In the genomic region with DNA sequence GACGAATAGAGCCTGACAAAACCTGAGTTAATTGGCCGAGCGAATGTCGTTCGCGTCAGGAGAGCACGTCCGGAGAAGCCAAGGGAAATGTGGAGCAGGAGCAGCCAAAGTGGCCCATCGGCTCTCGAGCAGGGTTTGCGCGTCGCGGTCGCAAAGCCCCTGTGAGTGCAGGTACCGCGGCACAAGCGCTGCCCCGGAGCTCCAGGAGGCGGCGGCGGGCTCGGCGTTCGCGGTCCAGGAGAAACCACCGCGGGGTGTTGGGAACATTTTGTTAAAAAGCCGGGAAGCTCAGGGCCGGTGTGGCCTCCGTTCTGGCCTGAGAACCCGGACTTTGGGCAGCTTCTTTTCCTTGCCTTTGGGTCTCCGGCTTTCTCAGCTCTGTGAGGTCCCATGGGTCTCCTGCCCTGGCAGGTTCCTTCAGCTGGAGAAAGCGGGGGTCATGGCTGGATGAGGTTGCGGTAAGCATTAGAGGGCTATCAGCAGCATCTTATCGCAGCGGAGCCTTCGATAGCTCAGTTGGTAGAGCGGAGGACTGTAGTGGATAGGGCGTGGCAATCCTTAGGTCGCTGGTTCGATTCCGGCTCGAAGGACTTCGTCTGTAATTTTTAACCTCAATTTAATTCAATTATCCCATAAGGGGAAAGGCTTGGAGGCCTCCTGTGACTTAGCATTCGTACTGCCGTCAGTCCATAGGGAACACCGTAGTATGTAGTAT, we compare ENCODE assay signal across 8 cellular contexts. TPM values are rescaled to one million over a fixed set of nuclear protein-coding genes. Genes with fewer than 3 reads are reported as not detected.
A peak's percentile ranks its signal among the peaks of the same experiment; 100 is the strongest.
DNase-seq lines count a peak whose midpoint lies in the region; ATAC-seq and TF ChIP-seq lines count a peak whose summit lies in the region.

No MANE protein-coding gene starts in this region.

- BruUV-seq in mammary epithelial cell (replicated peaks; lab: Mats Ljungman, UMichigan), result TSS peak; percentile 99

- peak overlapping the region; percentile 96 to 99 (median 98) for H3K27ac Mint-ChIP-seq in immature natural killer cell

- H3K9ac ChIP-seq in mammary epithelial cell (ENCODE audit: insufficient read depth, low read length), result peak overlapping the region; percentile 36

- peaks cover 15% of the 10 kb centered on the region for H3K4me1 ChIP-seq in mammary epithelial cell (ENCODE audit: insufficient read depth, low read length)

- peaks cover 5% of the 10 kb centered on the region for H3K36me3 ChIP-seq in mammary epithelial cell (ENCODE audit: insufficient read depth, low read length)

- TF ChIP-seq CTCF in VCaP (conservative IDR thresholded peaks at IDR 0.05) (peak; percentile 41), mammary epithelial cell (conservative IDR thresholded peaks at IDR 0.05 in 1 of 2, IDR thresholded peaks at IDR 0.05 in 1 of 2; ENCODE audit: extremely low read depth in 1 of 2, insufficient read depth in 1 of 2, low read depth in 1 of 2, low read length in 2 of 2) (peak in 1 of 2 donors; percentile 51)

- intact Hi-C loops in mammary epithelial cell (cut with micrococcal nuclease), result loop anchor here (1.0 kb wide), 4 partner anchors 18 to 89 kb away; partner anchors contain the start of genes KHK, OST4 and TMEM214

- no peaks in the 10 kb centered on the region for H3K9me3 ChIP-seq in mammary epithelial cell (replicated peaks; ENCODE audit: insufficient read depth, low read length)

- peaks cover 0 to 11% (median 5%) of the 10 kb centered on the region in 6 donors for H3K9me3 Mint-ChIP-seq in immature natural killer cell

- dilution Hi-C loops in mammary epithelial cell (cut with HindIII; ENCODE audit: low sequenced_read_pairs), result no loop called here

- H3K4me2 ChIP-seq in mammary epithelial cell (ENCODE audit: insufficient read depth, low read depth, low read length), result peak overlapping the region; percentile 91

- peak overlapping the region; percentile 85 for H3K27ac ChIP-seq in VCaP
- peak overlapping the region; percentile 37 for H3K27ac ChIP-seq in mammary epithelial cell (ENCODE audit: insufficient read depth, low read depth, low read length)

- in situ Hi-C loops in ACHN (cut with HindIII; ENCODE audit: low pct_ligation_motif_present, low pct_unique_long_range_greater_than_20kb, low sequenced_read_pairs), result no loop called here
- in situ Hi-C loops in mammary epithelial cell (cut with MboI; ENCODE audit: low sequenced_read_pairs in 2 of 2), result no loop called here

- H3K4me3 Mint-ChIP-seq in immature natural killer cell, result peak overlapping the region; percentile 94 to 100 (median 97)

- CTCF ChIA-PET in mammary epithelial cell (lab: Charles Lee; ENCODE audit: low non-redundant PET), result interaction anchor here (0.6 to 0.7 kb wide), 2 partner anchors 101 to 206 kb away, joined by 3 to 4 read pairs; no protein-coding TSS in a partner anchor

- under 1% methylated on average over 31 of the region's 48 CpGs for WGBS in mammary epithelial cell (ENCODE audit: low coverage, missing lambda C conversion rate)

- peaks cover under 1 to 8% (median 6%) of the 10 kb centered on the region in 3 donors for H3K36me3 Mint-ChIP-seq in immature natural killer cell

- H3K79me2 ChIP-seq in mammary epithelial cell (ENCODE audit: insufficient read depth, low read length), result no peaks in the 10 kb centered on the region

- H3K4me3 ChIP-seq in mammary epithelial cell (replicated peaks in 1 of 3; ENCODE audit: insufficient read depth in 1 of 3, low read depth in 2 of 3, low read length in 3 of 3), result peak overlapping the region; percentile 59 to 99 (median 74)

- peak overlapping the region; percentile 86 for H2AFZ ChIP-seq in mammary epithelial cell (ENCODE audit: low read depth, low read length)

- DNase-seq in ACHN (peak; percentile 93), NCI-H2171 treated with DMSO at 0.1 percent for 48 hours (lab: John Stamatoyannopoulos, UW) (peak; percentile 98), mammary epithelial cell (peak; percentile 91), immature natural killer cell (peak; percentile 92 to 93 (median 92)), smooth muscle cell of the brain vasculature (ENCODE audit: low read depth, low spot score) (peak; percentile 88)

- no peaks in the 10 kb centered on the region for H3K27me3 ChIP-seq in mammary epithelial cell (ENCODE audit: insufficient read depth, low read length)

- peak; percentile 50 for ATAC-seq in GM18868 (IDR thresholded peaks at IDR 0.05; ENCODE audit: unreplicated experiment)
- peak; percentile 37 for ATAC-seq in HG03103 (IDR thresholded peaks at IDR 0.05; ENCODE audit: low read depth, unreplicated experiment)

- peaks cover 22 to 28% of the 10 kb centered on the region in 2 donors for H3K4me1 Mint-ChIP-seq in immature natural killer cell

- no peaks in the 10 kb centered on the region for H4K20me1 ChIP-seq in mammary epithelial cell (ENCODE audit: insufficient read depth, low read length)

- peaks cover 22 to 30% (median 22%) of the 10 kb centered on the region in 3 donors for H3K27me3 Mint-ChIP-seq in immature natural killer cell (ENCODE audit: low read depth in 3 of 3)

RNA-seq across cellular contexts. Expression of gene AGBL5, which starts 1.0 kb away (rescaled TPM):
- total RNA-seq in mammary epithelial cell, result 10 to 100 TPM; 24.2 to 42.7 TPM
- 28.2 TPM for polyA plus RNA-seq in mammary epithelial cell
- 60.2 TPM for polyA minus RNA-seq in mammary epithelial cell
- polyA plus RNA-seq in immature natural killer cell, result 10 to 100 TPM in 1 of 3 donors, 1 to 10 TPM in 2; 7.7 to 10.2 (median 8.9) TPM

RNA-seq across cellular contexts. Expression of gene TMEM214, which starts 17.7 kb away (rescaled TPM):
- 10 to 100 TPM; 27.3 to 90.7 TPM for total RNA-seq in mammary epithelial cell
- polyA plus RNA-seq in mammary epithelial cell (84.8 TPM), immature natural killer cell (10 to 100 TPM; 16.6 to 48.3 (median 17.6) TPM)
- polyA minus RNA-seq in mammary epithelial cell, result 233 TPM

RNA-seq across cellular contexts. Expression of gene OST4, which starts 21.0 kb away (rescaled TPM):
- total RNA-seq in mammary epithelial cell, result 100 to 1,000 TPM; 121 to 313 TPM
- polyA plus RNA-seq in mammary epithelial cell (898 TPM), immature natural killer cell (100 to 1,000 TPM; 677 to 899 (median 681) TPM)
- 153 TPM for polyA minus RNA-seq in mammary epithelial cell

RNA-seq across cellular contexts. Expression of gene EMILIN1, which starts 28.0 kb away (rescaled TPM):
- 1 to 10 TPM in 1 of 2 donors, under 1 TPM in 1; 0.80 to 1.5 TPM for total RNA-seq in mammary epithelial cell
- polyA plus RNA-seq in mammary epithelial cell, result 0.17 TPM
- polyA minus RNA-seq in mammary epithelial cell, result not detected
- polyA plus RNA-seq in immature natural killer cell, result 1 to 10 TPM in 1 of 3 donors, under 1 TPM in 2; 0.80 to 1.3 (median 0.92) TPM

RNA-seq across cellular contexts. Expression of gene KHK, which starts 36.1 kb away (rescaled TPM):
- total RNA-seq in mammary epithelial cell, result 1 to 10 TPM in 1 of 2 donors, under 1 TPM in 1; 0.33 to 2.1 TPM
- 1.6 TPM for polyA plus RNA-seq in mammary epithelial cell
- not detected for polyA minus RNA-seq in mammary epithelial cell
- 1 to 10 TPM; 7.0 to 9.5 (median 8.4) TPM for polyA plus RNA-seq in immature natural killer cell

Comparison
In these comparisons a context has a peak if more than half of its experiments do, and no peak if none do; other contexts are left out.
1. Peak in every context shown above with its lines: DNase-seq, ATAC-seq, H3K4me3 ChIP-seq and H3K27ac ChIP-seq.